ENCODE assay signal across 24 cellular contexts in the genomic region with DNA sequence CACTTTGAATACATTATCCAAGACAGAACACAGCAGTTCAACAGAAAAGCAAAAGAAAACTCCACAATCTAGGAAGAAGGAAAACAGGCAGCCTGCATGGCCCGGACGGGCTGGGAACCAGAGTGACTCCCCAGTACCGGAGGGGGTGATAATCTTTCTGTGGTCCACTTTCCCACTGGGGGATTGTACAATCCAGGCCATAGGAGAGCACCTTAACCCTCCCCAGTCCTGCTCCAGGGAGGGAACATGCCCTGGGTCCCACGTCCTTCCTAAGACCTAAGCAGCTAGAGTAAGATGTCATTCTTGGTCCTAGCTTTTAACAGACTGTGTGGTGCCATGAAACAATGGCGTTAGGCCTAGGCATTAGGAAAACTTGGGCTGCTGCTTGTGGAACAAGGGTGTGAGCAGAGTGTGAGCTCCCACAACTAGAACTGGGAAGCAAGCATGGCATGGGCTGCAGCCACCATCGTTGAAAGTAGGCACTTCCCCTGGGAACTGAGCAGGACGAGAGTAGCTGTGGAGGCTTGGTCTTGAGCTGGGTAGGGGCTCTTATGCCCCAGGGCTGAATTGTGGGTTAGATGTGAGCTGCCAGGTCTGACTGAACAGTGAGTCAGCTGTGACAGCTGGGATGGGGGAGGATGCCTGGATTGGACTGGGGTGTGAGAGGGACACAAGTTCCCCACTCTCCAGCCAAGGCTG. TPM values are rescaled to one million over a fixed set of nuclear protein-coding genes. Genes with fewer than 3 reads are reported as not detected.
DNase-seq lines count a peak whose midpoint lies in the region; ATAC-seq and TF ChIP-seq lines count a peak whose summit lies in the region.
"Had no signal": no experiment of that assay in that cellular context is flagged by ENCODE, and none has a peak within 500 bp of the region (broad histone marks: within the 10 kb centered on the region; RNA-seq: fewer than 3 reads in every experiment).

No MANE protein-coding gene starts in this region.

- intact Hi-C loops in PC-9 (cut with micrococcal nuclease; ENCODE audit: unreplicated experiment), result no loop called here
- intact Hi-C loops in natural killer cell (cut with micrococcal nuclease), result no loop called here
- intact Hi-C loops in thyroid gland (cut with DNase I), result no loop called here

- POLR2A ChIA-PET in PC-9 (lab: Charles Lee; ENCODE audit: unreplicated experiment), result no interaction called here

- CTCF ChIA-PET in PC-9 (lab: Charles Lee), result no interaction called here

- H2AFZ ChIP-seq in PC-9, result no peak overlapping the region

- H3F3A ChIP-seq in PC-9 (ENCODE audit: insufficient read depth, low read depth), result peaks cover 4% of the 10 kb centered on the region; the same call in 1 of the 2 replicates

- H3K79me2 ChIP-seq in PC-9 (ENCODE audit: low read depth), result no peaks in the 10 kb centered on the region

- no peak overlapping the region for H3K4me2 ChIP-seq in PC-9

- H3K4me1 ChIP-seq in PC-9 (replicated peaks; ENCODE audit: insufficient read depth), result 0 out of 2 replicates have a peak, but pooled peaks cover under 1% of the 10 kb centered on the region
- no peaks in the 10 kb centered on the region for H3K4me1 ChIP-seq in endodermal cell (ENCODE audit: control insufficient read depth, insufficient read depth, low read length)
- H3K4me1 ChIP-seq in thyroid gland, result no peaks in the 10 kb centered on the region
- H3K4me1 ChIP-seq: gastrocnemius medialis, left ventricle myocardium inferior, stomach had no signal

- H3K27ac Mint-ChIP-seq in endodermal cell (no peak overlapping the region), natural killer cell (no peak overlapping the region)
- H3K27ac Mint-ChIP-seq: CD4-positive, alpha-beta memory T cell had no signal

- peaks cover 15% of the 10 kb centered on the region for H3K9me3 ChIP-seq in PC-9 (ENCODE audit: insufficient read depth, low read depth)
- H3K9me3 ChIP-seq in endodermal cell (ENCODE audit: control insufficient read depth, low read length), result peaks cover 26% of the 10 kb centered on the region
- no peaks in the 10 kb centered on the region for H3K9me3 ChIP-seq in thyroid gland

- H3K4me3 Mint-ChIP-seq in endodermal cell (no peak overlapping the region), natural killer cell (no peak overlapping the region)
- H3K4me3 Mint-ChIP-seq: CD4-positive, alpha-beta memory T cell had no signal

- H3K4me3 ChIP-seq in PC-9 (no peak overlapping the region), endodermal cell (ENCODE audit: low read length) (no peak overlapping the region), thyroid gland (replicated peaks in 1 of 3) (no peak overlapping the region)
- H3K4me3 ChIP-seq: gastrocnemius medialis, left ventricle myocardium inferior, ovary, SK-N-MC, stomach had no signal

- TF ChIP-seq CTCF in PC-9 (conservative IDR thresholded peaks at IDR 0.05) (no peak), endodermal cell (conservative IDR thresholded peaks at IDR 0.05) (no peak), natural killer cell (IDR thresholded peaks at IDR 0.05) (no peak), thyroid gland (IDR thresholded peaks at IDR 0.05) (no peak)

- H3K27ac ChIP-seq in PC-9 (no peak overlapping the region), endodermal cell (ENCODE audit: low read depth, low read length) (no peak overlapping the region), thyroid gland (no peak overlapping the region)
- H3K27ac ChIP-seq: gastrocnemius medialis, left ventricle myocardium inferior, ovary, SK-N-MC, stomach had no signal

- ATAC-seq in natural killer cell, result no peak
- ATAC-seq: gastrocnemius medialis, sciatic nerve had no signal

- peak; percentile 53 for DNase-seq in EH (ENCODE audit: low read depth)
- DNase-seq in PC-9, result peak; percentile 19 to 39
- DNase-seq in endodermal cell, result peak; percentile 26
- DNase-seq in myocyte (ENCODE audit: low read depth), result peak; percentile 88
- no peak for DNase-seq in MV-4-11 (lab: John Stamatoyannopoulos, UW)
- no peak for DNase-seq in natural killer cell
- DNase-seq in inferior parietal cortex (ENCODE audit: extremely low spot score), result no peak
- DNase-seq in thyroid gland, result no peak
- DNase-seq: activated CD4-positive, alpha-beta T cell treated with anti-CD3 and anti-CD28 coated beads for 48 hours; activated CD8-positive, alpha-beta memory T cell treated with anti-CD3 and anti-CD28 coated beads, Interleukin-2, amount 50 U/mL, for 4 hours; activated effector memory CD4-positive, alpha-beta T cell treated with Interleukin-2 at 50 U/mL for 16 hours; CD4-positive, alpha-beta memory T cell; DMS53; effector memory CD4-positive, alpha-beta T cell; gastrocnemius medialis; left ventricle myocardium inferior; NCI-H1092; NCI-H69; OCI-M1; ovary; stimulated activated CD4-positive, alpha-beta T cell treated with anti-CD3 and anti-CD28 coated beads, Interleukin-1b, Interleukin-23, amount 100 ng/mL, for 48 hours; stomach had no signal

- H3K27me3 ChIP-seq in PC-9 (ENCODE audit: insufficient read depth, low read depth) (no peaks in the 10 kb centered on the region; the same call in 1 of the 2 replicates), endodermal cell (ENCODE audit: control insufficient read depth, insufficient read depth, low read length, poor library complexity, severe bottlenecking) (peaks cover 4% of the 10 kb centered on the region), thyroid gland (no peaks in the 10 kb centered on the region)
- H3K27me3 ChIP-seq: gastrocnemius medialis, ovary, stomach had no signal

- H3K4me1 Mint-ChIP-seq in endodermal cell (no peaks in the 10 kb centered on the region), natural killer cell (peaks cover 0 to 4% of the 10 kb centered on the region in 2 donors)
- H3K4me1 Mint-ChIP-seq: CD4-positive, alpha-beta memory T cell had no signal

- H3K9me3 Mint-ChIP-seq in endodermal cell, result peaks cover 19% of the 10 kb centered on the region
- H3K9me3 Mint-ChIP-seq in natural killer cell, result peaks cover 4 to 19% of the 10 kb centered on the region in 2 donors

- 85 to 90% methylated on average over 5 to 7 of the region's 7 CpGs for WGBS in endodermal cell (ENCODE audit: insufficient coverage in 1 of 2, insufficient read length in 1 of 2), 2 experiments
- WGBS in thyroid gland, 2 donors, result 86 to 88% methylated on average over 7 of the region's 7 CpGs

- no peak overlapping the region for H3K9ac ChIP-seq in endodermal cell (ENCODE audit: extremely low read depth, low read length, poor library complexity, severe bottlenecking)

- H3K27me3 Mint-ChIP-seq in endodermal cell (ENCODE audit: insufficient read depth) (peaks cover 14% of the 10 kb centered on the region), natural killer cell (ENCODE audit: low read depth in 2 of 2) (peaks cover 11 to 12% of the 10 kb centered on the region in 2 donors)

- H3K9me2 ChIP-seq in PC-9 (ENCODE audit: insufficient read depth), result no peaks in the 10 kb centered on the region

- H3K36me3 Mint-ChIP-seq in endodermal cell (ENCODE audit: low read depth) (no peaks in the 10 kb centered on the region), natural killer cell (peaks cover 14% of the 10 kb centered on the region)

- no peaks in the 10 kb centered on the region for H4K20me1 ChIP-seq in PC-9 (ENCODE audit: insufficient read depth)

- no peak for TF ChIP-seq POLR2A in thyroid gland (IDR thresholded peaks at IDR 0.05)

- no TSS peak for BruUV-seq in PC-9 (replicated peaks; lab: Mats Ljungman, UMichigan)

- H3K36me3 ChIP-seq in PC-9 (ENCODE audit: low read depth), result no peaks in the 10 kb centered on the region
- no peaks in the 10 kb centered on the region for H3K36me3 ChIP-seq in endodermal cell (ENCODE audit: control insufficient read depth, insufficient read depth, low read length)
- H3K36me3 ChIP-seq in thyroid gland, result no peaks in the 10 kb centered on the region
- H3K36me3 ChIP-seq: gastrocnemius medialis, ovary, stomach had no signal

RNA-seq across cellular contexts. Expression of gene NAT8L, which starts 42.4 kb away (rescaled TPM):
- total RNA-seq in PC-9 (2021) (2.1 and 4.1 TPM in 2 replicates), endodermal cell (1 to 10 TPM; 5.0 to 6.4 TPM), myocyte (8.2 and 8.9 TPM in 2 replicates), natural killer cell (not detected), thyroid gland (1 to 10 TPM; 1.3 to 1.8 (median 1.5) TPM)
- polyA plus RNA-seq in endodermal cell (2013, experiment 1 of 2), result 13.4 TPM
- 11.1 TPM for polyA plus RNA-seq in endodermal cell (2013, experiment 2 of 2)
- 12.3 TPM for polyA plus RNA-seq in myocyte (2012)
- total RNA-seq: CD4-positive, alpha-beta memory T cell had no signal
- polyA plus RNA-seq: CD4-positive, alpha-beta memory T cell had no signal

Comparison
In these comparisons a context has a peak if more than half of its experiments do, and no peak if none do; other contexts are left out.
1. DNase-seq: peak in EH (single experiment), PC-9 (2 of 2), endodermal cell (single experiment) and myocyte (single experiment); none in MV-4-11 (single experiment), natural killer cell (single experiment), inferior parietal cortex (single experiment) and thyroid gland (0 of 2).